In genomic region chr16:30929167-30929566, GRCh38 we compare ENCODE assay signal across 18 cellular contexts.
"Had no signal": no experiment of that assay in that cellular context is flagged by ENCODE, and none has a peak within 500 bp of the region (broad histone marks: within the 10 kb centered on the region; RNA-seq: fewer than 3 reads in every experiment).

No MANE protein-coding gene starts in this region.

- ATAC-seq: gastroesophageal sphincter; naive thymus-derived CD4-positive, alpha-beta T cell; psoas muscle; sciatic nerve; stimulated activated naive B cell treated with anti-CD40 and anti-IgM and Interleukin-4, amounts not matched to agents 10 μg/mL and 1 μg/mL and 100 μg/mL, for 72 hours; upper lobe of right lung had no signal

- DNase-seq: dermis blood vessel endothelial cell; esophagus squamous epithelium; foreskin fibroblast; immature natural killer cell; naive thymus-derived CD4-positive, alpha-beta T cell; nephron progenitor cell; psoas muscle; retina; spleen; stimulated activated CD4-positive, alpha-beta T cell treated with anti-CD3 and anti-CD28 coated beads, Interleukin-15, amount 100 ng/mL, for 24 hours; stimulated activated CD4-positive, alpha-beta T cell treated with anti-CD3 and anti-CD28 coated beads, Interleukin-1b, Interleukin-23, amount 100 ng/mL, for 48 hours; stimulated activated CD4-positive, alpha-beta T cell treated with anti-CD3 and anti-CD28 coated beads, Interleukin-4, amount 100 ng/mL, for 24 hours; stimulated activated naive B cell treated with anti-CD40 and anti-IgM and Interleukin-4, amounts not matched to agents 10 μg/mL and 1 μg/mL and 100 μg/mL, for 72 hours; stimulated activated naive CD8-positive, alpha-beta T cell treated with anti-CD3 and anti-CD28 coated beads, Interleukin-15, amount 100 ng/mL, for 72 hours; testis; upper lobe of right lung had no signal
